In genomic region chr5:151811593-151812321, GRCh38 we compare ENCODE assay signal across 15 cellular contexts. TPM values are rescaled to one million over a fixed set of nuclear protein-coding genes. Genes with fewer than 3 reads are reported as not detected.
DNase-seq lines count a peak whose midpoint lies in the region; ATAC-seq, FAIRE-seq and TF ChIP-seq lines count a peak whose summit lies in the region.
"Had no signal": no experiment of that assay in that cellular context is flagged by ENCODE, and none has a peak within 500 bp of the region (broad histone marks: within the 10 kb centered on the region; RNA-seq: fewer than 3 reads in every experiment).

No MANE protein-coding gene starts in this region.

- no peaks in the 10 kb centered on the region for H3K23me2 ChIP-seq in H1 (ENCODE audit: low read depth, low read length)

- no peak overlapping the region for H3K23ac ChIP-seq in H1 (ENCODE audit: insufficient read length)

- H3K56ac ChIP-seq in H1 (replicated peaks; ENCODE audit: insufficient read length, low read depth, low read length) = no peak overlapping the region

- no peak overlapping the region for H3K4ac ChIP-seq in H1 (replicated peaks; ENCODE audit: insufficient read length, low read depth, low read length)

- WGBS in H1 (ENCODE audit: extremely low coverage in 1 of 2, insufficient coverage in 1 of 2, insufficient read length in 1 of 2, insufficient replicate concordance in 2 of 2, low coverage in 1 of 2, low lambda C conversion rate in 2 of 2, missing lambda C conversion rate in 1 of 2), 2 experiments = 98% methylated on average over 5 of the region's 5 CpGs; no CpG with 5 or more reads in 1 of the 2 experiments

- peaks cover 24% of the 10 kb centered on the region for H3K4me1 Mint-ChIP-seq in activated CD4-positive, alpha-beta T cell treated with anti-CD3 and anti-CD28 coated beads for 36 hours

- TF ChIP-seq RAD21 in H1 (IDR thresholded peaks at IDR 0.05 in 1 of 2, conservative IDR thresholded peaks at IDR 0.05 in 1 of 2; ENCODE audit: low read depth in 2 of 2, low read length in 2 of 2) = no peak

- no peak overlapping the region for H2BK20ac ChIP-seq in H1 (ENCODE audit: low read length)

- DNase-seq in Ammon's horn (ENCODE audit: low spot score) = peak; percentile 17
- peak; percentile 28 for DNase-seq in LHCN-M2 (ENCODE audit: low read depth)
- no peak for DNase-seq in H1 (ENCODE audit: low read depth in 1 of 2, low spot score in 2 of 2)
- DNase-seq in lung microvascular endothelial cell (ENCODE audit: low read depth in 2 of 2) = peak; percentile 14 to 53
- no peak for DNase-seq in activated CD4-positive, alpha-beta T cell treated with anti-CD3 and anti-CD28 coated beads for 36 hours
- no peak for DNase-seq in KG1 (lab: John Stamatoyannopoulos, UW)
- DNase-seq in colonic mucosa = no peak
- DNase-seq: NCI-H1092 treated with DMSO at 0.1 percent for 48 hours; NCI-H446; RPMI8226; stimulated activated CD4-positive, alpha-beta T cell treated with anti-CD3 and anti-CD28 coated beads, Interleukin-1b, Interleukin-23, amount 100 ng/mL, for 48 hours; T1000 had no signal

- no peak overlapping the region for H3K18ac ChIP-seq in H1 (ENCODE audit: extremely low read depth, low read length)

- peaks cover 0 to 16% of the 10 kb centered on the region in 2 experiments; a peak in 2 of 4 replicates for H3K79me2 ChIP-seq in H1 (ENCODE audit: control insufficient read depth in 1 of 2, insufficient read depth in 2 of 2, low read length in 2 of 2)

- peaks cover 70% of the 10 kb centered on the region for H3K36me3 Mint-ChIP-seq in activated CD4-positive, alpha-beta T cell treated with anti-CD3 and anti-CD28 coated beads for 36 hours (ENCODE audit: low read depth)

- TF ChIP-seq CTCF in H1 (IDR thresholded peaks at IDR 0.05; ENCODE audit: control extremely low read depth in 1 of 3, insufficient read depth in 1 of 3, low read depth in 1 of 3, low read length in 3 of 3) (no peak), colonic mucosa (IDR thresholded peaks at IDR 0.05) (no peak)

- H4K5ac ChIP-seq in H1 (ENCODE audit: insufficient read length, low read depth, low read length) = no peak overlapping the region

- no peak overlapping the region for H2AFZ ChIP-seq in H1 (ENCODE audit: low read length)

- no peak overlapping the region for H3K14ac ChIP-seq in H1 (ENCODE audit: insufficient read length)

- H3K4me1 ChIP-seq in H1 (replicated peaks in 1 of 4; ENCODE audit: control insufficient read depth in 3 of 4, insufficient read depth in 4 of 4, low read length in 3 of 4) (peaks cover 0 to 3% (median 0%) of the 10 kb centered on the region in 4 experiments; a peak in 1 of 7 replicates), colonic mucosa (no peaks in the 10 kb centered on the region)

- peaks cover 3% of the 10 kb centered on the region; the same call in 1 of the 2 replicates for H3K79me1 ChIP-seq in H1 (ENCODE audit: low read depth, low read length)

- TF ChIP-seq POLR2A in H1 (IDR thresholded peaks at IDR 0.05; ENCODE audit: control extremely low read depth in 1 of 2, low read depth in 2 of 2, low read length in 2 of 2) = no peak

- no peak overlapping the region for H3K9ac ChIP-seq in H1 (replicated peaks in 1 of 4; ENCODE audit: extremely low read depth in 1 of 4, low read depth in 3 of 4, low read length in 3 of 4)
- H3K9ac ChIP-seq in colonic mucosa (ENCODE audit: low read depth in 2 of 2, low read length in 2 of 2) = no peak overlapping the region

- H3K27me3 ChIP-seq in H1 (replicated peaks in 1 of 4; ENCODE audit: control insufficient read depth in 3 of 4, extremely low read depth in 1 of 4, insufficient read depth in 3 of 4, low read length in 3 of 4) (no peaks in the 10 kb centered on the region), colonic mucosa (no peaks in the 10 kb centered on the region)

- peaks cover 7 to 70% (median 30%) of the 10 kb centered on the region in 4 experiments; a peak in 6 of 8 replicates for H3K36me3 ChIP-seq in H1 (ENCODE audit: control insufficient read depth in 2 of 4, insufficient read depth in 4 of 4, low read length in 3 of 4)
- H3K36me3 ChIP-seq in colonic mucosa = no peaks in the 10 kb centered on the region

- H2AK5ac ChIP-seq in H1 (ENCODE audit: low read depth, low read length) = no peak overlapping the region

- CTCF ChIA-PET in H1 (lab: Charles Lee; ENCODE audit: partially characterized antibody) = interaction anchor here (0.7 to 2.1 kb wide), 2 partner anchors 331 to 537 kb away, joined by 3 to 7 read pairs; no protein-coding TSS in a partner anchor
- CTCF ChIA-PET in activated CD4-positive, alpha-beta T cell treated with anti-CD3 and anti-CD28 coated beads for 36 hours (lab: Charles Lee) = interaction anchor here (0.9 to 1.9 kb wide), 3 partner anchors 13 to 20 kb away, joined by 3 to 6 read pairs (median 3); no protein-coding TSS in a partner anchor

- FAIRE-seq in H1 (lab: Jason Lieb, UNC) = no peak

- H3K9me3 ChIP-seq in H1 (ENCODE audit: insufficient read depth in 2 of 2, low read depth in 1 of 2, low read length in 1 of 2) = no peaks in the 10 kb centered on the region
- H3K9me3 ChIP-seq in colonic mucosa = no peaks in the 10 kb centered on the region

- H3K4me2 ChIP-seq in H1 (ENCODE audit: insufficient read depth in 1 of 2, low read depth in 2 of 2, low read length in 2 of 2) = no peak overlapping the region

- no peak overlapping the region for H3K4me3 Mint-ChIP-seq in activated CD4-positive, alpha-beta T cell treated with anti-CD3 and anti-CD28 coated beads for 36 hours
- H3K4me3 Mint-ChIP-seq: activated naive CD8-positive, alpha-beta T cell had no signal

- H4K91ac ChIP-seq in H1 (replicated peaks; ENCODE audit: insufficient read length, low read length) = no peak overlapping the region

- H4K8ac ChIP-seq in H1 (ENCODE audit: extremely low read depth, insufficient read depth, low read length) = no peak overlapping the region

- no peak overlapping the region for H2BK120ac ChIP-seq in H1 (replicated peaks; ENCODE audit: low read depth, low read length)

- H3K9me3 Mint-ChIP-seq in activated CD4-positive, alpha-beta T cell treated with anti-CD3 and anti-CD28 coated beads for 36 hours (ENCODE audit: low read depth) = peaks cover 8% of the 10 kb centered on the region

- peaks cover 0 to 8% of the 10 kb centered on the region in 2 experiments for H4K20me1 ChIP-seq in H1 (replicated peaks in 1 of 2; ENCODE audit: control insufficient read depth in 1 of 2, insufficient read depth in 2 of 2, low read length in 2 of 2)

- H2BK5ac ChIP-seq in H1 (ENCODE audit: low read depth, low read length) = no peak overlapping the region

- no peaks in the 10 kb centered on the region for H3K27me3 Mint-ChIP-seq in activated CD4-positive, alpha-beta T cell treated with anti-CD3 and anti-CD28 coated beads for 36 hours
- H3K27me3 Mint-ChIP-seq: activated naive CD8-positive, alpha-beta T cell had no signal

- H3K4me3 ChIP-seq in H1 (ENCODE audit: extremely low read depth in 1 of 4, insufficient read depth in 2 of 4, low read depth in 3 of 4, low read length in 4 of 4) (no peak overlapping the region), colonic mucosa (no peak overlapping the region)

- no peak for TF ChIP-seq EP300 in H1 (IDR thresholded peaks at IDR 0.05; ENCODE audit: borderline replicate concordance in 1 of 2, low read depth in 2 of 2, low read length in 2 of 2)

- H2BK15ac ChIP-seq in H1 (ENCODE audit: low read length) = no peak overlapping the region

- H2BK12ac ChIP-seq in H1 (ENCODE audit: low read depth, low read length) = no peak overlapping the region

- POLR2A ChIA-PET in H1 (lab: Charles Lee; ENCODE audit: partially characterized antibody) = interaction anchor here (0.9 to 6.3 kb wide), 6 partner anchors 9 to 78 kb away, joined by 3 to 40 read pairs (median 4); partner anchors contain the start of gene G3BP1
- POLR2A ChIA-PET in activated CD4-positive, alpha-beta T cell treated with anti-CD3 and anti-CD28 coated beads for 36 hours (lab: Charles Lee) = no interaction called here

- intact Hi-C loops in activated CD4-positive, alpha-beta T cell treated with anti-CD3 and anti-CD28 coated beads for 36 hours (cut with DNase I, micrococcal nuclease) = no loop called here
- intact Hi-C loops in colonic mucosa (cut with DNase I) = no loop called here

- no peak overlapping the region for H3K27ac ChIP-seq in H1 (ENCODE audit: low read depth, low read length)
- no peak overlapping the region for H3K27ac ChIP-seq in colonic mucosa
- H3K27ac ChIP-seq: C4-2B had no signal

- no peak overlapping the region for H3K27ac Mint-ChIP-seq in activated CD4-positive, alpha-beta T cell treated with anti-CD3 and anti-CD28 coated beads for 36 hours

- ATAC-seq in GM19467 (IDR thresholded peaks at IDR 0.05; ENCODE audit: unreplicated experiment) = no peak
- no peak for ATAC-seq in activated CD4-positive, alpha-beta T cell treated with anti-CD3 and anti-CD28 coated beads for 36 hours

RNA-seq across cellular contexts. Expression of gene G3BP1, which starts 40.0 kb away (rescaled TPM):
- total RNA-seq in LHCN-M2 (2014; rRNA removed) (203 and 204 TPM in 2 replicates), lung microvascular endothelial cell (99.2 and 158 TPM in 2 replicates), colonic mucosa (100 to 1,000 TPM; 136 to 203 TPM)
- polyA plus RNA-seq in LHCN-M2 (2012) = 133 TPM
- total RNA-seq in H1 (2021; fragmentation: NEBNext Ultra II Directional; extraction: Animal tissue kit (Norgen Biotek cat#: 25700)) = 516 and 529 TPM in 2 replicates
- polyA plus RNA-seq in H1 (2011; rRNA removed) = 57.0 and 71.2 TPM in 2 replicates
- polyA plus RNA-seq in H1 (2011; cell fraction: cytosol; rRNA removed) = 72.4 TPM
- polyA plus RNA-seq in H1 (2011; cell fraction: nucleus; rRNA removed) = 75.6 TPM
- polyA plus RNA-seq in H1 (2012, experiment 1 of 2) = 193 to 256 TPM (median 226 TPM) in 4 replicates
- 21.2 TPM for polyA plus RNA-seq in H1 (2012, experiment 2 of 2)
- 127 TPM for polyA plus RNA-seq in H1 (2013, experiment 1 of 2)
- polyA plus RNA-seq in H1 (2013, experiment 2 of 2) = 121 TPM
- 307 and 404 TPM in 2 replicates for polyA minus RNA-seq in H1 (2011; rRNA and poly(A)+ RNA removed)
- polyA minus RNA-seq in H1 (2011; cell fraction: cytosol; rRNA and poly(A)+ RNA removed) = 282 TPM
- polyA minus RNA-seq in H1 (2011; cell fraction: nucleus; rRNA and poly(A)+ RNA removed) = 293 TPM
- 100 to 1,000 TPM; 253 to 280 TPM for total RNA-seq in activated CD4-positive, alpha-beta T cell treated with anti-CD3 and anti-CD28 coated beads for 36 hours

RNA-seq across cellular contexts. Expression of gene ATOX1, which starts 53.3 kb away (rescaled TPM):
- 86.4 and 119 TPM in 2 replicates for total RNA-seq in LHCN-M2 (2014; rRNA removed)
- polyA plus RNA-seq in LHCN-M2 (2012) = 415 TPM
- total RNA-seq in H1 (2021; fragmentation: NEBNext Ultra II Directional; extraction: Animal tissue kit (Norgen Biotek cat#: 25700)) = 77.9 and 79.9 TPM in 2 replicates
- polyA plus RNA-seq in H1 (2011; rRNA removed) = 232 and 249 TPM in 2 replicates
- 197 TPM for polyA plus RNA-seq in H1 (2011; cell fraction: cytosol; rRNA removed)
- 95.2 TPM for polyA plus RNA-seq in H1 (2011; cell fraction: nucleus; rRNA removed)
- 110 to 175 TPM (median 169 TPM) in 4 replicates for polyA plus RNA-seq in H1 (2012, experiment 1 of 2)
- 332 TPM for polyA plus RNA-seq in H1 (2012, experiment 2 of 2)
- 137 TPM for polyA plus RNA-seq in H1 (2013, experiment 1 of 2)
- polyA plus RNA-seq in H1 (2013, experiment 2 of 2) = 153 TPM
- polyA minus RNA-seq in H1 (2011; rRNA and poly(A)+ RNA removed) = 68.1 and 82.4 TPM in 2 replicates
- polyA minus RNA-seq in H1 (2011; cell fraction: cytosol; rRNA and poly(A)+ RNA removed) = 33.2 TPM
- 40.2 TPM for polyA minus RNA-seq in H1 (2011; cell fraction: nucleus; rRNA and poly(A)+ RNA removed)
- total RNA-seq in lung microvascular endothelial cell = 57.8 and 64.1 TPM in 2 replicates
- 10 to 100 TPM; 74.8 to 85.9 TPM for total RNA-seq in activated CD4-positive, alpha-beta T cell treated with anti-CD3 and anti-CD28 coated beads for 36 hours
- total RNA-seq in colonic mucosa = 10 to 100 TPM; 54.6 to 62.4 TPM

Comparison
In these comparisons a context has a peak if more than half of its experiments do, and no peak if none do; other contexts are left out.
1. DNase-seq: peak in Ammon's horn (single experiment), LHCN-M2 (single experiment) and lung microvascular endothelial cell (2 of 2); none in H1 (0 of 2), activated CD4-positive, alpha-beta T cell treated with anti-CD3 and anti-CD28 coated beads for 36 hours (single experiment), KG1 (single experiment) and colonic mucosa (single experiment).